Comparison of ENCODE assay signal across 13 cellular contexts in genomic region chr7:150671798-150672585, GRCh38. TPM values are rescaled to one million over a fixed set of nuclear protein-coding genes. Genes with fewer than 3 reads are reported as not detected.
DNase-seq lines count a peak whose midpoint lies in the region; ATAC-seq, FAIRE-seq and TF ChIP-seq lines count a peak whose summit lies in the region.
"Not testable (repeated sequence)": the region's sequence is repeated elsewhere in the genome, so short reads cannot be mapped to it uniquely, and the experiment has no call there.
"Had no signal": no experiment of that assay in that cellular context is flagged by ENCODE, and none has a peak within 500 bp of the region (broad histone marks: within the 10 kb centered on the region; RNA-seq: fewer than 3 reads in every experiment).

No MANE protein-coding gene starts in this region.

- not testable (repeated sequence) for DNase-seq in CD4-positive, alpha-beta memory T cell; T-helper 17 cell; activated CD8-positive, alpha-beta T cell treated with anti-CD3 and anti-CD28 coated beads for 36 hours; GM12878 (ENCODE audit: low read depth, low spot score); HepG2 (ENCODE audit: low spot score)

- in situ Hi-C loops in GM12878 (cut with MboI); HepG2 (cut with HindIII; ENCODE audit: extremely low pct_ligation_motif_present, low pct_unique_long_range_greater_than_20kb): not testable (repeated sequence)

- H3K4me1 ChIP-seq in CD4-positive, alpha-beta memory T cell (ENCODE audit: insufficient read depth, low read length), result peaks cover 83% of the 10 kb centered on the region
- peaks cover 36% of the 10 kb centered on the region for H3K4me1 ChIP-seq in GM12878 (ENCODE audit: control insufficient read depth, insufficient read depth, low read length)
- H3K4me1 ChIP-seq in HepG2 (ENCODE audit: insufficient read depth, low read length), result not testable (repeated sequence)

- H3K9me3 ChIP-seq in CD4-positive, alpha-beta memory T cell (ENCODE audit: control insufficient read depth in 1 of 2, low read length in 2 of 2); T-helper 17 cell (ENCODE audit: control insufficient read depth, low read length, poor library complexity, severe bottlenecking); GM12878 (replicated peaks; ENCODE audit: control insufficient read depth, insufficient read depth, low read length); HepG2 (ENCODE audit: low read length): not testable (repeated sequence)
- peaks cover 16% of the 10 kb centered on the region for H3K9me3 ChIP-seq in KOPT-K1 (ENCODE audit: insufficient read depth, low read length, poor library complexity, severe bottlenecking)

- H3K27ac Mint-ChIP-seq in CD4-positive, alpha-beta memory T cell, result peak overlapping the region in 6 of 7 donors; percentile 36 to 87 (median 74)
- H3K27ac Mint-ChIP-seq in T-helper 17 cell, result peak overlapping the region; percentile 99
- H3K27ac Mint-ChIP-seq in activated CD8-positive, alpha-beta T cell treated with anti-CD3 and anti-CD28 coated beads for 36 hours, result peak overlapping the region; percentile 71
- H3K27ac Mint-ChIP-seq in activated naive CD8-positive, alpha-beta T cell, result peak overlapping the region; percentile 84
- peak overlapping the region; percentile 61 for H3K27ac Mint-ChIP-seq in stimulated activated naive CD8-positive, alpha-beta T cell treated with anti-CD3 and anti-CD28 coated beads, Interleukin-15, Interleukin-2, amounts not matched to agents 100 ng/mL and 50 ng/mL, for 24 hours

- ATAC-seq in T-helper 17 cell; activated CD8-positive, alpha-beta T cell treated with anti-CD3 and anti-CD28 coated beads for 36 hours; GM12878; HepG2: not testable (repeated sequence)

- H3K9me3 Mint-ChIP-seq in CD4-positive, alpha-beta memory T cell, result peaks cover 0 to 48% (median 33%) of the 10 kb centered on the region in 8 donors
- H3K9me3 Mint-ChIP-seq in activated CD8-positive, alpha-beta T cell treated with anti-CD3 and anti-CD28 coated beads for 36 hours, result peaks cover 34% of the 10 kb centered on the region
- not testable (repeated sequence) for H3K9me3 Mint-ChIP-seq in activated naive CD8-positive, alpha-beta T cell (ENCODE audit: low read depth)
- H3K9me3 Mint-ChIP-seq in stimulated activated naive CD8-positive, alpha-beta T cell treated with anti-CD3 and anti-CD28 coated beads, Interleukin-15, Interleukin-2, amounts not matched to agents 100 ng/mL and 50 ng/mL, for 24 hours, result peaks cover 13% of the 10 kb centered on the region

- POLR2A ChIA-PET in CD4-positive, alpha-beta memory T cell (lab: Charles Lee; ENCODE audit: partially characterized antibody), result interaction anchor here (0.6 to 10.4 kb wide), 6 partner anchors 14 to 185 kb away, joined by 3 to 189 read pairs (median 18); partner anchors contain the start of genes GIMAP1, GIMAP2 and GIMAP6
- POLR2A ChIA-PET in activated CD8-positive, alpha-beta T cell treated with anti-CD3 and anti-CD28 coated beads for 36 hours (lab: Charles Lee), result interaction anchor here (0.9 to 1.3 kb wide), 2 partner anchors 67 to 223 kb away, joined by 3 read pairs; no protein-coding TSS in a partner anchor
- POLR2A ChIA-PET in GM12878 (lab: Charles Lee); HepG2 (lab: Yijun Ruan, JAX): not testable (repeated sequence)

- H3K4me1 Mint-ChIP-seq in CD4-positive, alpha-beta memory T cell, result peaks cover 54 to 90% (median 70%) of the 10 kb centered on the region in 4 donors
- peaks cover 40% of the 10 kb centered on the region for H3K4me1 Mint-ChIP-seq in T-helper 17 cell
- H3K4me1 Mint-ChIP-seq in activated CD8-positive, alpha-beta T cell treated with anti-CD3 and anti-CD28 coated beads for 36 hours (ENCODE audit: low read depth), result peaks cover 78% of the 10 kb centered on the region
- peaks cover 86% of the 10 kb centered on the region for H3K4me1 Mint-ChIP-seq in activated naive CD8-positive, alpha-beta T cell (ENCODE audit: low read depth)
- peaks cover 82% of the 10 kb centered on the region for H3K4me1 Mint-ChIP-seq in stimulated activated naive CD8-positive, alpha-beta T cell treated with anti-CD3 and anti-CD28 coated beads, Interleukin-15, Interleukin-2, amounts not matched to agents 100 ng/mL and 50 ng/mL, for 24 hours (ENCODE audit: low read depth)

- WGBS in GM12878 (ENCODE audit: insufficient coverage, insufficient replicate concordance, low lambda C conversion rate, missing lambda C conversion rate), result 91% methylated on average over 6 of the region's 7 CpGs
- WGBS in HepG2 (ENCODE audit: low lambda C conversion rate), result 13% methylated on average over 7 of the region's 7 CpGs

- CTCF ChIA-PET in CD4-positive, alpha-beta memory T cell (lab: Charles Lee; ENCODE audit: partially characterized antibody); activated CD8-positive, alpha-beta T cell treated with anti-CD3 and anti-CD28 coated beads for 36 hours (lab: Charles Lee); HepG2 (lab: Yijun Ruan, JAX; ENCODE audit: low intra/inter-chr PET ratio, low total read pairs): not testable (repeated sequence)
- CTCF ChIA-PET in GM12878 (lab: Yijun Ruan, JAX), result interaction anchor here (1.1 to 1.4 kb wide), 2 partner anchors 11 to 223 kb away, joined by 3 read pairs; no protein-coding TSS in a partner anchor

- not testable (repeated sequence) for H2AFZ ChIP-seq in GM12878 (ENCODE audit: control insufficient read depth, low read depth, low read length); HepG2 (ENCODE audit: low read length)

- not testable (repeated sequence) for H3K36me3 ChIP-seq in CD4-positive, alpha-beta memory T cell (ENCODE audit: insufficient read depth, low read length); KOPT-K1 (ENCODE audit: insufficient read depth, low read length); GM12878 (ENCODE audit: control insufficient read depth in 2 of 2, insufficient read depth in 2 of 2, low read length in 1 of 2); HepG2 (replicated peaks in 1 of 2; ENCODE audit: control insufficient read depth in 1 of 2, insufficient read depth in 2 of 2, low read length in 2 of 2)

- peaks cover 8 to 20% of the 10 kb centered on the region in 2 donors for H3K36me3 Mint-ChIP-seq in CD4-positive, alpha-beta memory T cell
- not testable (repeated sequence) for H3K36me3 Mint-ChIP-seq in T-helper 17 cell (ENCODE audit: low read depth)
- peaks cover 35% of the 10 kb centered on the region for H3K36me3 Mint-ChIP-seq in activated CD8-positive, alpha-beta T cell treated with anti-CD3 and anti-CD28 coated beads for 36 hours (ENCODE audit: low read depth)
- H3K36me3 Mint-ChIP-seq in activated naive CD8-positive, alpha-beta T cell, result peaks cover 13% of the 10 kb centered on the region
- peaks cover 10% of the 10 kb centered on the region for H3K36me3 Mint-ChIP-seq in stimulated activated naive CD8-positive, alpha-beta T cell treated with anti-CD3 and anti-CD28 coated beads, Interleukin-15, Interleukin-2, amounts not matched to agents 100 ng/mL and 50 ng/mL, for 24 hours (ENCODE audit: low read depth)

- H4K20me1 ChIP-seq in GM12878 (ENCODE audit: control insufficient read depth, insufficient read depth); HepG2 (ENCODE audit: insufficient read depth, low read length): not testable (repeated sequence)

- H3K4me3 Mint-ChIP-seq in CD4-positive, alpha-beta memory T cell, result peak overlapping the region in 1 of 8 donors; percentile 29
- not testable (repeated sequence) for H3K4me3 Mint-ChIP-seq in T-helper 17 cell; activated CD8-positive, alpha-beta T cell treated with anti-CD3 and anti-CD28 coated beads for 36 hours; activated naive CD8-positive, alpha-beta T cell; stimulated activated naive CD8-positive, alpha-beta T cell treated with anti-CD3 and anti-CD28 coated beads, Interleukin-15, Interleukin-2, amounts not matched to agents 100 ng/mL and 50 ng/mL, for 24 hours

- not testable (repeated sequence) for TF ChIP-seq RAD21 in GM12878 (IDR thresholded peaks at IDR 0.05; ENCODE audit: insufficient read depth, low read depth, low read length); HepG2 (CRISPR knock-in tag; IDR thresholded peaks at IDR 0.05)

- intact Hi-C loops in CD4-positive, alpha-beta memory T cell (cut with micrococcal nuclease); activated CD8-positive, alpha-beta T cell treated with anti-CD3 and anti-CD28 coated beads for 36 hours (cut with micrococcal nuclease); GM12878 (cut with micrococcal nuclease; ENCODE audit: unreplicated experiment); HepG2 (cut with micrococcal nuclease; ENCODE audit: unreplicated experiment): not testable (repeated sequence)

- not testable (repeated sequence) for BruUV-seq in GM12878 (replicated peaks; lab: Mats Ljungman, UMichigan); HepG2 (replicated peaks; lab: Mats Ljungman, UMichigan)

- not testable (repeated sequence) for FAIRE-seq in GM12878 (lab: Jason Lieb, UNC); HepG2 (lab: Jason Lieb, UNC)

- not testable (repeated sequence) for H3K27me3 Mint-ChIP-seq in CD4-positive, alpha-beta memory T cell; T-helper 17 cell; activated CD8-positive, alpha-beta T cell treated with anti-CD3 and anti-CD28 coated beads for 36 hours; activated naive CD8-positive, alpha-beta T cell; stimulated activated naive CD8-positive, alpha-beta T cell treated with anti-CD3 and anti-CD28 coated beads, Interleukin-15, Interleukin-2, amounts not matched to agents 100 ng/mL and 50 ng/mL, for 24 hours

- RAD21 ChIA-PET in GM12878 (lab: Charles Lee; ENCODE audit: unreplicated experiment), result interaction anchor here (1.2 kb wide), 1 partner anchor 82 kb away, joined by 3 read pairs; no protein-coding TSS in a partner anchor

- SMC1A ChIA-PET in GM12878 (lab: Charles Lee; ENCODE audit: uncharacterized antibody, unreplicated experiment), result interaction anchor here (1.4 to 2.7 kb wide), 2 partner anchors 14 to 40 kb away, joined by 5 to 9 read pairs; partner anchors contain the start of genes GIMAP2 and GIMAP6

- TF ChIP-seq CTCF in activated CD8-positive, alpha-beta T cell treated with anti-CD3 and anti-CD28 coated beads for 36 hours (IDR thresholded peaks at IDR 0.05); GM12878 (IDR thresholded peaks at IDR 0.05 in 2 of 3, conservative IDR thresholded peaks at IDR 0.05 in 1 of 3; ENCODE audit: control insufficient read depth in 2 of 3, extremely low read depth in 1 of 3, insufficient read depth in 1 of 3, low read depth in 3 of 3, low read length in 3 of 3); HepG2 (CRISPR knock-in tag; IDR thresholded peaks at IDR 0.05): not testable (repeated sequence)

- H3K9ac ChIP-seq in GM12878 (ENCODE audit: control insufficient read depth, insufficient read depth, low read length); HepG2 (ENCODE audit: insufficient read depth, low read depth, low read length): not testable (repeated sequence)

- not testable (repeated sequence) for TF ChIP-seq POLR2A in GM12878 (IDR thresholded peaks at IDR 0.05; ENCODE audit: low read depth, low read length); HepG2 (IDR thresholded peaks at IDR 0.05; ENCODE audit: insufficient read depth in 1 of 2, low read depth in 2 of 2, low read length in 2 of 2)

- not testable (repeated sequence) for H3K79me2 ChIP-seq in GM12878 (ENCODE audit: control insufficient read depth, insufficient read depth, low read length); HepG2 (ENCODE audit: insufficient read depth, low read length)

- not testable (repeated sequence) for H3K27ac ChIP-seq in CD4-positive, alpha-beta memory T cell (ENCODE audit: low read depth, low read length); HepG2 (ENCODE audit: extremely low read length, insufficient read depth, low read length)
- H3K27ac ChIP-seq in KOPT-K1 (ENCODE audit: low read depth, low read length, poor library complexity, severe bottlenecking) (peak overlapping the region; percentile 99), GM12878 (ENCODE audit: control insufficient read depth, insufficient read depth) (peak overlapping the region; percentile 71)

- peak overlapping the region in 1 of 2 donors; percentile 3 for H3K4me3 ChIP-seq in CD4-positive, alpha-beta memory T cell (ENCODE audit: low read length in 2 of 2)
- not testable (repeated sequence) for H3K4me3 ChIP-seq in GM12878; HepG2 (replicated peaks in 1 of 3; ENCODE audit: insufficient read depth in 1 of 3, low read depth in 2 of 3, low read length in 3 of 3)

- not testable (repeated sequence) for H3K4me2 ChIP-seq in GM12878 (ENCODE audit: control insufficient read depth, insufficient read depth); HepG2 (ENCODE audit: low read depth, low read length)

- not testable (repeated sequence) for H3K27me3 ChIP-seq in CD4-positive, alpha-beta memory T cell (ENCODE audit: insufficient read depth, low read length); GM12878 (replicated peaks in 1 of 2; ENCODE audit: control insufficient read depth in 2 of 2, insufficient read depth in 2 of 2, low read length in 1 of 2); HepG2 (ENCODE audit: control insufficient read depth in 1 of 2, insufficient read depth in 2 of 2, low read length in 2 of 2)

- not testable (repeated sequence) for TF ChIP-seq EP300 in GM12878 (IDR thresholded peaks at IDR 0.05; ENCODE audit: borderline replicate concordance in 1 of 2, control insufficient read depth in 1 of 2, low read depth in 2 of 2, low read length in 2 of 2); HepG2 (IDR thresholded peaks at IDR 0.05; ENCODE audit: low read depth in 2 of 2, low read length in 2 of 2); HepG2 (CRISPR knock-in tag; IDR thresholded peaks at IDR 0.05; ENCODE audit: borderline replicate concordance)

RNA-seq across cellular contexts. Expression of gene GIMAP2, which starts 13.5 kb away (rescaled TPM):
- total RNA-seq in CD4-positive, alpha-beta memory T cell, result 100 to 1,000 TPM; 238 to 244 TPM
- polyA plus RNA-seq in CD4-positive, alpha-beta memory T cell, result 100 to 1,000 TPM in 1 of 2 donors, 10 to 100 TPM in 1; 90.0 to 110 TPM
- 10 to 100 TPM; 53.7 to 68.2 TPM for total RNA-seq in T-helper 17 cell
- total RNA-seq in activated CD8-positive, alpha-beta T cell treated with anti-CD3 and anti-CD28 coated beads for 36 hours, result 10 to 100 TPM; 42.2 to 42.7 TPM
- total RNA-seq in GM12878 (2013; cell fraction: nucleolus; rRNA removed), result 41.2 and 41.5 TPM in 2 replicates
- total RNA-seq in GM12878 (2014; rRNA removed), result 28.9 and 34.4 TPM in 2 replicates
- total RNA-seq in GM12878 (2014; rRNA removed; fragmentation: Illumina TruSeq; extraction: Trizol), result 37.0 and 37.3 TPM in 2 replicates
- total RNA-seq in GM12878 (2021), result 29.8 TPM in 2 replicates
- 24.7 TPM for polyA plus RNA-seq in GM12878 (2011; ENCODE audit: low read depth)
- 102 and 134 TPM in 2 replicates for polyA plus RNA-seq in GM12878 (2011; rRNA removed)
- polyA plus RNA-seq in GM12878 (2011; cell fraction: cytosol; rRNA removed), result 47.4 and 47.6 TPM in 2 replicates
- 49.5 and 50.6 TPM in 2 replicates for polyA plus RNA-seq in GM12878 (2011; cell fraction: nucleus; rRNA removed)
- polyA plus RNA-seq in GM12878 (2012), result 30.1 and 35.8 TPM in 2 replicates
- 33.8 and 49.8 TPM in 2 replicates for polyA plus RNA-seq in GM12878 (2014; fragmentation: Illumina TruSeq; extraction: Trizol)
- 10 to 100 TPM; 47.5 to 60.0 TPM for polyA plus RNA-seq in GM12878 (2014; fragmentation: Nextera tagmentation; extraction: Ambion mirVana)
- polyA plus RNA-seq in GM12878 (2014; rRNA removed), result 25.3 and 29.2 TPM in 2 replicates
- polyA plus RNA-seq in GM12878 (2016; fragmentation: Nextera tagmentation; extraction: Ambion mirVana), result 10 to 100 TPM; 21.3 to 24.4 TPM
- 62.5 and 79.0 TPM in 2 replicates for polyA minus RNA-seq in GM12878 (2011; rRNA and poly(A)+ RNA removed)
- polyA minus RNA-seq in GM12878 (2011; cell fraction: cytosol; rRNA and poly(A)+ RNA removed), result 18.5 and 20.3 TPM in 2 replicates
- polyA minus RNA-seq in GM12878 (2011; cell fraction: nucleus; rRNA and poly(A)+ RNA removed), result 28.0 and 40.8 TPM in 2 replicates
- total RNA-seq in HepG2 (2016; rRNA removed; fragmentation: Illumina TruSeq; extraction: Trizol), result 1.4 and 2.2 TPM in 2 replicates
- total RNA-seq in HepG2 (2016; cell fraction: cytosol; rRNA removed; fragmentation: Illumina TruSeq; extraction: Trizol; ENCODE audit: low read depth), result 0.81 and 0.97 TPM in 2 replicates
- 1.7 and 2.1 TPM in 2 replicates for total RNA-seq in HepG2 (2016; cell fraction: insoluble cytoplasmic fraction; rRNA removed; fragmentation: Illumina TruSeq; extraction: Trizol)
- 1.7 and 2.0 TPM in 2 replicates for total RNA-seq in HepG2 (2016; cell fraction: membrane; rRNA removed; fragmentation: Illumina TruSeq; extraction: Trizol)
- total RNA-seq in HepG2 (2016; cell fraction: nucleus; rRNA removed; fragmentation: Illumina TruSeq; extraction: Trizol), result 0.53 and 1.0 TPM in 2 replicates
- polyA plus RNA-seq in HepG2 (2011; rRNA removed), result 0.49 and 0.67 TPM in 2 replicates
- polyA plus RNA-seq in HepG2 (2011; cell fraction: cytosol; rRNA removed), result 0.44 and 0.49 TPM in 2 replicates
- polyA plus RNA-seq in HepG2 (2011; cell fraction: nucleus; rRNA removed), result 0.14 and 0.31 TPM in 2 replicates
- 0.43 and 0.71 TPM in 2 replicates for polyA plus RNA-seq in HepG2 (2012)
- polyA plus RNA-seq in HepG2 (2016; cell fraction: cytosol; fragmentation: Illumina TruSeq; extraction: Trizol; ENCODE audit: low read depth), result 0.46 and 0.75 TPM in 2 replicates
- 1.3 and 1.6 TPM in 2 replicates for polyA plus RNA-seq in HepG2 (2016; cell fraction: insoluble cytoplasmic fraction; fragmentation: Illumina TruSeq; extraction: Trizol; ENCODE audit: low read depth)
- 0.71 and 0.74 TPM in 2 replicates for polyA plus RNA-seq in HepG2 (2016; cell fraction: membrane; fragmentation: Illumina TruSeq; extraction: Trizol; ENCODE audit: low read depth)
- 1.1 TPM in 2 replicates for polyA plus RNA-seq in HepG2 (2016; cell fraction: nucleus; fragmentation: Illumina TruSeq; extraction: Trizol; ENCODE audit: insufficient read depth, low read depth)
- 0.10 and 0.56 TPM in 2 replicates for polyA minus RNA-seq in HepG2 (2011; rRNA and poly(A)+ RNA removed; ENCODE audit: low replicate concordance)
- not detected in 2 replicates for polyA minus RNA-seq in HepG2 (2011; cell fraction: cytosol; rRNA and poly(A)+ RNA removed)
- 0.25 and 0.26 TPM in 2 replicates for polyA minus RNA-seq in HepG2 (2011; cell fraction: nucleus; rRNA and poly(A)+ RNA removed)
- total RNA-seq: G401, H1, H9 had no signal
- polyA plus RNA-seq: H1 had no signal

RNA-seq across cellular contexts. Expression of gene GIMAP6, which starts 39.8 kb away (rescaled TPM):
- 100 to 1,000 TPM; 158 to 173 TPM for total RNA-seq in CD4-positive, alpha-beta memory T cell
- 100 to 1,000 TPM; 115 to 154 TPM for polyA plus RNA-seq in CD4-positive, alpha-beta memory T cell
- total RNA-seq in T-helper 17 cell, result 10 to 100 TPM; 25.5 to 48.3 TPM
- 10 to 100 TPM; 21.2 to 21.5 TPM for total RNA-seq in activated CD8-positive, alpha-beta T cell treated with anti-CD3 and anti-CD28 coated beads for 36 hours
- 8.3 and 9.5 TPM in 2 replicates for total RNA-seq in GM12878 (2013; cell fraction: nucleolus; rRNA removed)
- total RNA-seq in GM12878 (2014; rRNA removed), result 37.9 and 38.8 TPM in 2 replicates
- 34.6 and 34.7 TPM in 2 replicates for total RNA-seq in GM12878 (2014; rRNA removed; fragmentation: Illumina TruSeq; extraction: Trizol)
- 36.2 and 40.9 TPM in 2 replicates for total RNA-seq in GM12878 (2021)
- 24.1 TPM for polyA plus RNA-seq in GM12878 (2011; ENCODE audit: low read depth)
- 49.2 and 51.4 TPM in 2 replicates for polyA plus RNA-seq in GM12878 (2011; rRNA removed)
- polyA plus RNA-seq in GM12878 (2011; cell fraction: cytosol; rRNA removed), result 45.1 and 46.6 TPM in 2 replicates
- 29.7 and 34.6 TPM in 2 replicates for polyA plus RNA-seq in GM12878 (2011; cell fraction: nucleus; rRNA removed)
- polyA plus RNA-seq in GM12878 (2012), result 32.3 and 33.9 TPM in 2 replicates
- 37.8 and 39.0 TPM in 2 replicates for polyA plus RNA-seq in GM12878 (2014; fragmentation: Illumina TruSeq; extraction: Trizol)
- 1 to 10 TPM; 6.2 to 8.3 TPM for polyA plus RNA-seq in GM12878 (2014; fragmentation: Nextera tagmentation; extraction: Ambion mirVana)
- 36.0 and 36.6 TPM in 2 replicates for polyA plus RNA-seq in GM12878 (2014; rRNA removed)
- 10 to 100 TPM; 22.8 to 27.8 TPM for polyA plus RNA-seq in GM12878 (2016; fragmentation: Nextera tagmentation; extraction: Ambion mirVana)
- polyA minus RNA-seq in GM12878 (2011; rRNA and poly(A)+ RNA removed), result 42.8 and 59.7 TPM in 2 replicates
- polyA minus RNA-seq in GM12878 (2011; cell fraction: cytosol; rRNA and poly(A)+ RNA removed), result 15.4 and 20.4 TPM in 2 replicates
- polyA minus RNA-seq in GM12878 (2011; cell fraction: nucleus; rRNA and poly(A)+ RNA removed), result 23.8 and 28.7 TPM in 2 replicates
- not detected in 2 replicates for total RNA-seq in HepG2 (2016; rRNA removed; fragmentation: Illumina TruSeq; extraction: Trizol)
- total RNA-seq in HepG2 (2016; cell fraction: cytosol; rRNA removed; fragmentation: Illumina TruSeq; extraction: Trizol; ENCODE audit: low read depth), result not detected in 2 replicates
- not detected in 2 replicates for total RNA-seq in HepG2 (2016; cell fraction: insoluble cytoplasmic fraction; rRNA removed; fragmentation: Illumina TruSeq; extraction: Trizol)
- total RNA-seq in HepG2 (2016; cell fraction: membrane; rRNA removed; fragmentation: Illumina TruSeq; extraction: Trizol), result not detected in 2 replicates
- total RNA-seq in HepG2 (2016; cell fraction: nucleus; rRNA removed; fragmentation: Illumina TruSeq; extraction: Trizol), result not detected in 2 replicates
- not detected in 2 replicates for polyA plus RNA-seq in HepG2 (2011; rRNA removed)
- polyA plus RNA-seq in HepG2 (2011; cell fraction: cytosol; rRNA removed), result not detected in 2 replicates
- not detected in 2 replicates for polyA plus RNA-seq in HepG2 (2011; cell fraction: nucleus; rRNA removed)
- polyA plus RNA-seq in HepG2 (2012), result not detected in 2 replicates
- polyA plus RNA-seq in HepG2 (2016; cell fraction: cytosol; fragmentation: Illumina TruSeq; extraction: Trizol; ENCODE audit: low read depth), result not detected in 2 replicates
- not detected in 2 replicates for polyA plus RNA-seq in HepG2 (2016; cell fraction: insoluble cytoplasmic fraction; fragmentation: Illumina TruSeq; extraction: Trizol; ENCODE audit: low read depth)
- not detected in 2 replicates for polyA plus RNA-seq in HepG2 (2016; cell fraction: membrane; fragmentation: Illumina TruSeq; extraction: Trizol; ENCODE audit: low read depth)
- polyA plus RNA-seq in HepG2 (2016; cell fraction: nucleus; fragmentation: Illumina TruSeq; extraction: Trizol; ENCODE audit: insufficient read depth, low read depth), result not detected in 2 replicates
- 0.19 TPM in 1 of 2 replicates, not detected in the other for polyA minus RNA-seq in HepG2 (2011; rRNA and poly(A)+ RNA removed; ENCODE audit: low replicate concordance)
- not detected in 2 replicates for polyA minus RNA-seq in HepG2 (2011; cell fraction: cytosol; rRNA and poly(A)+ RNA removed)
- polyA minus RNA-seq in HepG2 (2011; cell fraction: nucleus; rRNA and poly(A)+ RNA removed), result not detected in 2 replicates
- total RNA-seq: A172, Calu3, G401, H1, H9 had no signal
- polyA plus RNA-seq: H1 had no signal

RNA-seq across cellular contexts. Expression of gene GIMAP1, which starts 44.4 kb away (rescaled TPM):
- total RNA-seq in CD4-positive, alpha-beta memory T cell, result 10 to 100 TPM; 93.7 to 97.6 TPM
- polyA plus RNA-seq in CD4-positive, alpha-beta memory T cell, result 10 to 100 TPM; 36.6 to 69.2 TPM
- 10 to 100 TPM; 14.1 to 23.0 TPM for total RNA-seq in T-helper 17 cell
- total RNA-seq in activated CD8-positive, alpha-beta T cell treated with anti-CD3 and anti-CD28 coated beads for 36 hours, result 1 to 10 TPM; 8.7 to 9.3 TPM
- total RNA-seq in GM12878 (2013; cell fraction: nucleolus; rRNA removed), result 1.4 and 1.7 TPM in 2 replicates
- total RNA-seq in GM12878 (2014; rRNA removed), result 1.9 and 2.3 TPM in 2 replicates
- total RNA-seq in GM12878 (2014; rRNA removed; fragmentation: Illumina TruSeq; extraction: Trizol), result 1.1 and 1.4 TPM in 2 replicates
- 1.3 and 1.4 TPM in 2 replicates for total RNA-seq in GM12878 (2021)
- polyA plus RNA-seq in GM12878 (2011; ENCODE audit: low read depth), result 1.7 TPM
- polyA plus RNA-seq in GM12878 (2011; rRNA removed), result 0.91 and 1.2 TPM in 2 replicates
- 1.0 and 1.4 TPM in 2 replicates for polyA plus RNA-seq in GM12878 (2011; cell fraction: cytosol; rRNA removed)
- polyA plus RNA-seq in GM12878 (2011; cell fraction: nucleus; rRNA removed), result 0.67 and 1.2 TPM in 2 replicates
- polyA plus RNA-seq in GM12878 (2012), result 2.2 and 3.2 TPM in 2 replicates
- polyA plus RNA-seq in GM12878 (2014; fragmentation: Illumina TruSeq; extraction: Trizol), result 1.3 and 1.4 TPM in 2 replicates
- under 1 TPM; 0.16 to 0.20 TPM for polyA plus RNA-seq in GM12878 (2014; fragmentation: Nextera tagmentation; extraction: Ambion mirVana)
- polyA plus RNA-seq in GM12878 (2014; rRNA removed), result 1.5 and 1.8 TPM in 2 replicates
- polyA plus RNA-seq in GM12878 (2016; fragmentation: Nextera tagmentation; extraction: Ambion mirVana), result 1 to 10 TPM in 1 of 2 experiments, under 1 TPM in 1; 0.58 to 1.0 TPM
- 0.73 and 0.98 TPM in 2 replicates for polyA minus RNA-seq in GM12878 (2011; rRNA and poly(A)+ RNA removed)
- polyA minus RNA-seq in GM12878 (2011; cell fraction: cytosol; rRNA and poly(A)+ RNA removed), result 0.27 TPM in 1 of 2 replicates, not detected in the other
- polyA minus RNA-seq in GM12878 (2011; cell fraction: nucleus; rRNA and poly(A)+ RNA removed), result 0.85 and 1.1 TPM in 2 replicates
- not detected in 2 replicates for total RNA-seq in HepG2 (2016; rRNA removed; fragmentation: Illumina TruSeq; extraction: Trizol)
- not detected in 2 replicates for total RNA-seq in HepG2 (2016; cell fraction: cytosol; rRNA removed; fragmentation: Illumina TruSeq; extraction: Trizol; ENCODE audit: low read depth)
- total RNA-seq in HepG2 (2016; cell fraction: insoluble cytoplasmic fraction; rRNA removed; fragmentation: Illumina TruSeq; extraction: Trizol), result not detected in 2 replicates
- not detected in 2 replicates for total RNA-seq in HepG2 (2016; cell fraction: membrane; rRNA removed; fragmentation: Illumina TruSeq; extraction: Trizol)
- total RNA-seq in HepG2 (2016; cell fraction: nucleus; rRNA removed; fragmentation: Illumina TruSeq; extraction: Trizol), result not detected in 2 replicates
- polyA plus RNA-seq in HepG2 (2011; rRNA removed), result not detected in 2 replicates
- not detected in 2 replicates for polyA plus RNA-seq in HepG2 (2011; cell fraction: cytosol; rRNA removed)
- not detected in 2 replicates for polyA plus RNA-seq in HepG2 (2011; cell fraction: nucleus; rRNA removed)
- not detected in 2 replicates for polyA plus RNA-seq in HepG2 (2012)
- not detected in 2 replicates for polyA plus RNA-seq in HepG2 (2016; cell fraction: cytosol; fragmentation: Illumina TruSeq; extraction: Trizol; ENCODE audit: low read depth)
- not detected in 2 replicates for polyA plus RNA-seq in HepG2 (2016; cell fraction: insoluble cytoplasmic fraction; fragmentation: Illumina TruSeq; extraction: Trizol; ENCODE audit: low read depth)
- not detected in 2 replicates for polyA plus RNA-seq in HepG2 (2016; cell fraction: membrane; fragmentation: Illumina TruSeq; extraction: Trizol; ENCODE audit: low read depth)
- not detected in 2 replicates for polyA plus RNA-seq in HepG2 (2016; cell fraction: nucleus; fragmentation: Illumina TruSeq; extraction: Trizol; ENCODE audit: insufficient read depth, low read depth)
- not detected in 2 replicates for polyA minus RNA-seq in HepG2 (2011; rRNA and poly(A)+ RNA removed; ENCODE audit: low replicate concordance)
- polyA minus RNA-seq in HepG2 (2011; cell fraction: cytosol; rRNA and poly(A)+ RNA removed), result not detected in 2 replicates
- polyA minus RNA-seq in HepG2 (2011; cell fraction: nucleus; rRNA and poly(A)+ RNA removed), result not detected in 2 replicates
- total RNA-seq: A172, Calu3, G401, H1, H9 had no signal
- polyA plus RNA-seq: H1 had no signal

Comparison
In these comparisons a context has a peak if more than half of its experiments do, and no peak if none do; other contexts are left out.
1. RNA of gene GIMAP2, which starts 13.5 kb away (total RNA-seq): 238 to 244 TPM in CD4-positive, alpha-beta memory T cell, 53.7 to 68.2 TPM in T-helper 17 cell, 42.2 to 42.7 TPM in activated CD8-positive, alpha-beta T cell treated with anti-CD3 and anti-CD28 coated beads for 36 hours and 28.9 to 41.5 TPM in GM12878; 0.53 to 2.2 TPM in HepG2; every median in the first group is over 4 times any median in the second.
2. RNA of gene GIMAP6, which starts 39.8 kb away (total RNA-seq): 158 to 173 TPM in CD4-positive, alpha-beta memory T cell, 25.5 to 48.3 TPM in T-helper 17 cell, 8.3 to 40.9 TPM in GM12878 and 21.2 to 21.5 TPM in activated CD8-positive, alpha-beta T cell treated with anti-CD3 and anti-CD28 coated beads for 36 hours; not detected in HepG2; every median in the first group is over 4 times any median in the second.
3. Peak in every context shown above with its lines, with median percentiles within 50 percentile points of each other: H3K27ac Mint-ChIP-seq.